Comparison of ENCODE assay signal across 8 cellular contexts in genomic region chr2:31233741-31234689, GRCh38. TPM values are rescaled to one million over a fixed set of nuclear protein-coding genes. Genes with fewer than 3 reads are reported as not detected.
DNase-seq lines count a peak whose midpoint lies in the region; ATAC-seq and TF ChIP-seq lines count a peak whose summit lies in the region.

Gene EHD3 (plus strand): TSS chr2:31234152. CDS start chr2:31234622, 470 bp downstream.

- no peaks in the 10 kb centered on the region for H3K79me2 ChIP-seq in MM.1S (ENCODE audit: low read length)

- peak within 1 kb of the TSS; percentile 37; the same call in 1 of the 2 replicates for H3K9ac ChIP-seq in MM.1S (ENCODE audit: low read length)

- no peaks in the 10 kb centered on the region for H3K36me3 ChIP-seq in H7 (replicated peaks; ENCODE audit: control insufficient read depth, insufficient read depth, low read length)
- no peaks in the 10 kb centered on the region for H3K36me3 ChIP-seq in MM.1S (replicated peaks; ENCODE audit: insufficient read depth, low read length)
- H3K36me3 ChIP-seq in adrenal gland (replicated peaks in 1 of 2), result no peaks in the 10 kb centered on the region
- no peaks in the 10 kb centered on the region for H3K36me3 ChIP-seq in heart right ventricle
- H3K36me3 ChIP-seq in upper lobe of left lung, result no peaks in the 10 kb centered on the region

- peaks cover 9% of the 10 kb centered on the region for H3K27me3 ChIP-seq in H7 (ENCODE audit: control insufficient read depth, insufficient read depth, low read length)
- H3K27me3 ChIP-seq in MM.1S (replicated peaks; ENCODE audit: insufficient read depth, low read length), result no peaks in the 10 kb centered on the region
- H3K27me3 ChIP-seq in adrenal gland, result no peaks in the 10 kb centered on the region
- H3K27me3 ChIP-seq in heart right ventricle, result no peaks in the 10 kb centered on the region
- H3K27me3 ChIP-seq in upper lobe of left lung, result no peaks in the 10 kb centered on the region

- no peak within 1 kb of the TSS for H3K27ac ChIP-seq in MM.1S (ENCODE audit: low read length)
- peak within 1 kb of the TSS in 2 of 5 donors; percentile 37 to 64 for H3K27ac ChIP-seq in adrenal gland
- H3K27ac ChIP-seq in heart right ventricle, result peak within 1 kb of the TSS in 9 of 10 donors; percentile 48 to 96 (median 74)
- H3K27ac ChIP-seq in upper lobe of left lung, result peak within 1 kb of the TSS; percentile 15 to 79 (median 60)

- 0 out of 2 replicates have a peak, but pooled peaks cover 2% of the 10 kb centered on the region for H3F3A ChIP-seq in MM.1S (ENCODE audit: insufficient read depth, low read length)

- H3K4me2 ChIP-seq in MM.1S (ENCODE audit: low read depth, low read length), result peak within 1 kb of the TSS; percentile 73

- TF ChIP-seq CTCF in MM.1S (IDR thresholded peaks at IDR 0.05; ENCODE audit: low read length) (peak; percentile 61), adrenal gland (IDR thresholded peaks at IDR 0.05) (peak; percentile 32 to 64 (median 56)), heart right ventricle (IDR thresholded peaks at IDR 0.05) (peak; percentile 42 to 83 (median 63)), upper lobe of left lung (IDR thresholded peaks at IDR 0.05) (peak; percentile 38 to 63 (median 56))

- H3K9me3 ChIP-seq in MM.1S (replicated peaks; ENCODE audit: insufficient read depth, low read length), result no peaks in the 10 kb centered on the region
- H3K9me3 ChIP-seq in adrenal gland (replicated peaks in 1 of 3), result no peaks in the 10 kb centered on the region
- H3K9me3 ChIP-seq in heart right ventricle, result no peaks in the 10 kb centered on the region
- H3K9me3 ChIP-seq in upper lobe of left lung, result no peaks in the 10 kb centered on the region

- H3K9me2 ChIP-seq in MM.1S (replicated peaks; ENCODE audit: insufficient read depth, low read length), result no peaks in the 10 kb centered on the region

- peak; percentile 94 to 96 (median 95) for ATAC-seq in heart right ventricle
- ATAC-seq in upper lobe of left lung (ENCODE audit: low FRiP score in 2 of 2), result peak; percentile 94 to 97

- 0 to 2% (median 1%) methylated on average over 13 to 74 of the region's 74 CpGs for WGBS in adrenal gland, 4 donors
- WGBS in heart right ventricle, 2 donors, result 2% methylated on average over 71 to 74 of the region's 74 CpGs
- WGBS in upper lobe of left lung, 2 donors, result 1 to 5% methylated on average over 9 to 47 of the region's 74 CpGs

- H3K4me1 ChIP-seq in MM.1S (ENCODE audit: low read length), result peaks cover 21% of the 10 kb centered on the region
- H3K4me1 ChIP-seq in adrenal gland (replicated peaks in 1 of 2), result no peaks in the 10 kb centered on the region
- peaks cover 6 to 68% (median 47%) of the 10 kb centered on the region in 9 donors for H3K4me1 ChIP-seq in heart right ventricle
- peaks cover 8 to 27% (median 19%) of the 10 kb centered on the region in 4 donors for H3K4me1 ChIP-seq in upper lobe of left lung

- peak within 1 kb of the TSS; percentile 76 for H3K4me3 ChIP-seq in H7 (ENCODE audit: insufficient read depth, low read depth, low read length)
- peak within 1 kb of the TSS; percentile 65 for H3K4me3 ChIP-seq in MM.1S (ENCODE audit: low read length)
- peak within 1 kb of the TSS in 3 of 4 donors; percentile 27 to 51 (median 29) for H3K4me3 ChIP-seq in adrenal gland
- H3K4me3 ChIP-seq in heart right ventricle, result peak within 1 kb of the TSS; percentile 48 to 91 (median 70)
- H3K4me3 ChIP-seq in upper lobe of left lung, result peak within 1 kb of the TSS; percentile 53 to 79 (median 64)

- peak within 1 kb of the TSS; percentile 96 for H2AFZ ChIP-seq in MM.1S (ENCODE audit: low read length)

- no peak for TF ChIP-seq EP300 in upper lobe of left lung (IDR thresholded peaks at IDR 0.05)

- TF ChIP-seq POLR2A in adrenal gland (IDR thresholded peaks at IDR 0.05) (peak; percentile 44 to 64), upper lobe of left lung (IDR thresholded peaks at IDR 0.05) (peak in 1 of 4 donors; percentile 42)

- DNase-seq in EL, result peak; percentile 94
- DNase-seq in H7, result peak; percentile 96
- peak; percentile 84 for DNase-seq in MM.1S
- DNase-seq in SKM-1 treated with dmso at 0.1 percent for 144 hours (lab: John Stamatoyannopoulos, UW; ENCODE audit: unreplicated experiment), result peak; percentile 60
- peak; percentile 83 to 94 (median 89) for DNase-seq in adrenal gland
- peak; percentile 89 to 90 for DNase-seq in heart right ventricle
- peak; percentile 87 to 99 (median 94) for DNase-seq in posterior cingulate gyrus
- DNase-seq in upper lobe of left lung, result peak; percentile 91 to 96

- intact Hi-C loops in adrenal gland (cut with DNase I) (no loop called here), heart right ventricle (cut with DNase I) (loop anchor here in 7 of 10 donors (2.0 to 10.0 kb wide), 6 partner anchors 53 to 1089 kb away; partner anchors contain the start of gene YPEL5 (in 1 of the 7)), posterior cingulate gyrus (cut with DNase I) (loop anchor here (2.0 kb wide), 1 partner anchor 101 kb away; no protein-coding TSS in a partner anchor)

- no peaks in the 10 kb centered on the region for H4K20me1 ChIP-seq in MM.1S (ENCODE audit: insufficient read depth, low read length)

RNA-seq across cellular contexts. Expression of gene EHD3, which starts in this region (rescaled TPM):
- total RNA-seq in H7 (2014; rRNA removed; shearing (Covaris generic)), result 7.3 and 8.7 TPM in 2 replicates
- 10 to 100 TPM; 15.9 to 51.9 (median 22.3) TPM for total RNA-seq in adrenal gland
- 10 to 100 TPM in 1 of 3 donors, 1 to 10 TPM in 2; 4.6 to 28.6 (median 8.5) TPM for polyA plus RNA-seq in adrenal gland
- total RNA-seq in heart right ventricle, result 10 to 100 TPM; 12.5 to 40.9 (median 26.5) TPM
- polyA plus RNA-seq in heart right ventricle, result 1 to 10 TPM; 5.3 to 7.9 TPM
- total RNA-seq in upper lobe of left lung, result 10 to 100 TPM in 1 of 6 donors, 1 to 10 TPM in 5; 3.7 to 12.5 (median 7.3) TPM

Comparison
In these comparisons a context has a peak if more than half of its experiments do, and no peak if none do; other contexts are left out.
1. intact Hi-C loops: an anchor here in heart right ventricle (2.0 to 10.0 kb wide) and posterior cingulate gyrus (2.0 kb wide); none called in adrenal gland.